Comparison of ENCODE assay signal across 8 cellular contexts in the genomic region with DNA sequence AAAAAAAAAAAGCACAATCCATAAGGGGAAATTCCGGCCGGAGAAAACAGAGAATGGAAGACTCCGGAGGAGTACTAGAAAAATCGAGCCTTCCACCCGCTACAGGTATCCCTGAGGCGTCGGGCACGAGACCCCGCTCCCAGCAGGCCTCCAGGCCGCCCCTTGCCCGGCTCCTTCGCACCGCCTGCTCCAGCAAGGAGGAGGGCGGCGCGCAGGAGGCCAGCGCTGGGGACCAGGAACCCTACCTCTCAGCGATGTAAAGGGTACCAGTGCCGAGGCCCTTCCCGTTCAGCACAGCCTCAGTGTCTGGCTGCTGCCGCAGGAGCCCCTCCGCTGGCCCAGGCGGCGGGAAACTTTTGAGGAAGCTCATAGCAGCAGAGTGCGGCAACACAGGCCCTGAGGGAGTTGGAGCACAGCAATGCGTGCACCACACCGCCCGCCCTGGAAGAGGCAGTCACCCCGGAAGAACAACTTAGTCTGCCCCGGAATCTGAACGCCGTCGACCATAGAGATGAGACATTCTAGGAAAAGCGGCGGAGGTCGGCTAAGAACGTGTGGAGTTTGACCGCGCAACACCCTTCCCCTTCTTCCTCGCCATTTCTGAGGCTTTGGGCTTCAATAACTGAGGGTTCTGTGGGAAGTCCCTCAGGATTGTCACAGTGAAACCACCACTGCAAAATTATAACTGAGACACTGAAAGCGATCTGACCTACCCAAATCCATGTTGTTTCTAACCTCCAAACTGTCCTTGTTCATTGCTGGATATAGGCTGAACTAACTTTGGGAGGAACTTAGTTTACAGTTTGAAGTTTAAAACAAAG. TPM values are rescaled to one million over a fixed set of nuclear protein-coding genes. Genes with fewer than 3 reads are reported as not detected.
DNase-seq lines count a peak whose midpoint lies in the region; ATAC-seq and TF ChIP-seq lines count a peak whose summit lies in the region.

A gene with protein sequence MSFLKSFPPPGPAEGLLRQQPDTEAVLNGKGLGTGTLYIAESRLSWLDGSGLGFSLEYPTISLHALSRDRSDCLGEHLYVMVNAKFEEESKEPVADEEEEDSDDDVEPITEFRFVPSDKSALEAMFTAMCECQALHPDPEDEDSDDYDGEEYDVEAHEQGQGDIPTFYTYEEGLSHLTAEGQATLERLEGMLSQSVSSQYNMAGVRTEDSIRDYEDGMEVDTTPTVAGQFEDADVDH (minus strand): TSS at position 450 of the 821 bp plus-strand sequence. CDS start 80 bp downstream, at position 370.

- H3K36me3 ChIP-seq in duodenal mucosa (ENCODE audit: control insufficient read depth in 1 of 2, insufficient read depth in 2 of 2, low read length in 2 of 2), result no peaks in the 10 kb centered on the region

- peak within 1 kb of the TSS; percentile 26 for H3K27ac ChIP-seq in duodenal mucosa (ENCODE audit: low read depth, low read length)

- H3K9me3 Mint-ChIP-seq in activated CD4-positive, alpha-beta memory T cell treated with anti-CD3 and anti-CD28 coated beads for 36 hours, result peaks cover 4% of the 10 kb centered on the region

- H3K27me3 Mint-ChIP-seq in activated CD4-positive, alpha-beta memory T cell treated with anti-CD3 and anti-CD28 coated beads for 36 hours, result no peaks in the 10 kb centered on the region

- H3K4me3 Mint-ChIP-seq in activated CD4-positive, alpha-beta memory T cell treated with anti-CD3 and anti-CD28 coated beads for 36 hours, result peak within 1 kb of the TSS; percentile 95

- peak within 1 kb of the TSS; percentile 95 for H3K27ac Mint-ChIP-seq in activated CD4-positive, alpha-beta memory T cell treated with anti-CD3 and anti-CD28 coated beads for 36 hours

- intact Hi-C loops in activated CD4-positive, alpha-beta memory T cell treated with anti-CD3 and anti-CD28 coated beads for 36 hours (cut with micrococcal nuclease), result loop anchor here (1.0 to 10.0 kb wide), 4 partner anchors 165 to 1403 kb away; a partner anchor contains a TSS
- intact Hi-C loops in lower leg skin (cut with DNase I; ENCODE audit: low total_unique reads), result no loop called here

- DNase-seq in C1 segment of cervical spinal cord (lab: John Stamatoyannopoulos, UW) (peak; percentile 7 to 90 (median 86)), NCI-H748 treated with DMSO at 0.1 percent for 48 hours (lab: John Stamatoyannopoulos, UW) (peak; percentile 58), lower leg skin (ENCODE audit: low spot score in 2 of 2) (peak; percentile 87 to 97)
- peak; percentile 90 for DNase-seq in activated CD4-positive, alpha-beta memory T cell treated with anti-CD3 and anti-CD28 coated beads for 36 hours
- DNase-seq in stimulated activated CD4-positive, alpha-beta T cell treated with anti-CD3 and anti-CD28 coated beads, Interleukin-4, amount 100 ng/mL, for 48 hours (ENCODE audit: low read depth in 2 of 2), result peak; percentile 65 to 76

- TF ChIP-seq POLR2A in lower leg skin (IDR thresholded peaks at IDR 0.05), result peak in 1 of 2 donors; percentile 13

- H3K36me3 Mint-ChIP-seq in activated CD4-positive, alpha-beta memory T cell treated with anti-CD3 and anti-CD28 coated beads for 36 hours, result peaks cover 25% of the 10 kb centered on the region

- no peak for TF ChIP-seq CTCF in lower leg skin (IDR thresholded peaks at IDR 0.05)

- peaks cover 12 to 14% of the 10 kb centered on the region in 2 donors for H3K4me1 ChIP-seq in duodenal mucosa (ENCODE audit: control insufficient read depth in 1 of 2, insufficient read depth in 2 of 2, low read length in 2 of 2)

- peak within 1 kb of the TSS; percentile 63 to 77 for H3K9ac ChIP-seq in duodenal mucosa (ENCODE audit: low read depth in 1 of 2, low read length in 2 of 2)

- peak; percentile 97 for ATAC-seq in GM19351 (IDR thresholded peaks at IDR 0.05; ENCODE audit: unreplicated experiment)
- peak; percentile 91 for ATAC-seq in HG03558 (IDR thresholded peaks at IDR 0.05; ENCODE audit: extremely low read depth, unreplicated experiment)

- CTCF ChIA-PET in activated CD4-positive, alpha-beta memory T cell treated with anti-CD3 and anti-CD28 coated beads for 36 hours (lab: Charles Lee), result interaction anchor here (0.6 kb wide), 1 partner anchor 163 kb away, joined by 3 read pairs; a partner anchor contains a TSS

- H3K4me3 ChIP-seq in duodenal mucosa (ENCODE audit: low read depth in 1 of 2, low read length in 2 of 2) (peak within 1 kb of the TSS; percentile 91 to 98), lower leg skin (ENCODE audit: low read depth, poor library complexity, severe bottlenecking) (peak within 1 kb of the TSS; percentile 98)

- peaks cover 35% of the 10 kb centered on the region for H3K4me1 Mint-ChIP-seq in activated CD4-positive, alpha-beta memory T cell treated with anti-CD3 and anti-CD28 coated beads for 36 hours (ENCODE audit: low read depth)

- H3K9me3 ChIP-seq in duodenal mucosa (ENCODE audit: control insufficient read depth in 1 of 2, low read length in 2 of 2), result peaks cover 0 to 4% of the 10 kb centered on the region in 2 donors

- POLR2A ChIA-PET in activated CD4-positive, alpha-beta memory T cell treated with anti-CD3 and anti-CD28 coated beads for 36 hours (lab: Charles Lee), result interaction anchor here (1.6 kb wide), 1 partner anchor 357 kb away, joined by 4 read pairs; a partner anchor contains a TSS

- no peaks in the 10 kb centered on the region for H3K27me3 ChIP-seq in duodenal mucosa (ENCODE audit: control insufficient read depth in 1 of 2, insufficient read depth in 2 of 2, low read length in 2 of 2)

- WGBS in lower leg skin, 2 donors, result 0 to 1% methylated on average over 36 to 41 of the region's 41 CpGs

RNA-seq across cellular contexts. Expression of the gene that starts here (rescaled TPM):
- 100 to 1,000 TPM; 199 to 200 TPM for total RNA-seq in activated CD4-positive, alpha-beta memory T cell treated with anti-CD3 and anti-CD28 coated beads for 36 hours
- 10 to 100 TPM; 57.3 to 89.1 (median 65.4) TPM for total RNA-seq in lower leg skin

Comparison
In these comparisons a context has a peak if more than half of its experiments do, and no peak if none do; other contexts are left out.
1. Peak in every context shown above with its lines: DNase-seq, ATAC-seq, H3K4me3 ChIP-seq and H3K27ac ChIP-seq.